Comparison of ENCODE assay signal across 27 cellular contexts in the genomic region with DNA sequence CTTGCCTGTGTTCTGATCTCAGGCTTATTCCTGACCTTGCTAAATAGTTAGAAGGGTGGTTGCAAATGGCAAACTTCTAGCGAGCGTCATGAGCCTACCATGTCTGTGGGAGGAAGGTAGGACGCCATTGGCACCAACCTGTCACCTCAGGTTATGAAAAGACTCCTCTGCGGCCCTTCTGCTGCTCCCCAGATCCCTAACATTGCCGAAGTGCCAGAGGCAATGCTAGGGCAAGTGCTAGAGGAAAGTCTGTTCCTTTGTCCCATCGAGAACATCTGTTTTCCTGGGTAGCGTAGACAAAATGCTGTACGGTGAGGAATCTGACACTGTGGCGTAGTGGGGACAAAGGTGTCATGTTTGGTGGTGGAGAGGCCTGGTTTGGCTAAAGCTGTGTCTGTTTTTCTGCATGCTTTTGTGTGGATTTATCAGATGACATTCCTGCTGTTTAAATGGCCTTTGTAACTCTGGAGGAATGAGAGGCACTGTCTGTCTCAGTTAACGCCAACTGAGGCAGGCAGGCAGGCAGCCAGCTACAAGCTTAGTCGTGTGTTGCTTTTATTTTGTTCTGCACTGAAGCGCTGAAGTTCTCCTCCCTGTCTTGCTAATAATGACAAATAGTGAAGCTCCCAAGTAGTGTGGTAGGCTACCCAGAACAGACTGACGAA.
DNase-seq lines count a peak whose midpoint lies in the region; ATAC-seq and TF ChIP-seq lines count a peak whose summit lies in the region.
"Had no signal": no experiment of that assay in that cellular context is flagged by ENCODE, and none has a peak within 500 bp of the region (broad histone marks: within the 10 kb centered on the region; RNA-seq: fewer than 3 reads in every experiment).

No MANE protein-coding gene starts in this region.

- H3K27me3 ChIP-seq in HUES6 (ENCODE audit: control insufficient read depth, insufficient read depth, low read length) (no peaks in the 10 kb centered on the region), dorsolateral prefrontal cortex (no peaks in the 10 kb centered on the region), MM.1S (replicated peaks; ENCODE audit: insufficient read depth, low read length) (no peaks in the 10 kb centered on the region)
- no peaks in the 10 kb centered on the region for H3K27me3 ChIP-seq in naive thymus-derived CD4-positive, alpha-beta T cell (ENCODE audit: control insufficient read depth in 2 of 2, insufficient read depth in 2 of 2, low read length in 2 of 2)
- H3K27me3 ChIP-seq: colonic mucosa, SJCRH30, stomach, tibial nerve had no signal

- H3F3A ChIP-seq in MM.1S (ENCODE audit: insufficient read depth, low read length) = no peaks in the 10 kb centered on the region

- no peak overlapping the region for H3K4me3 Mint-ChIP-seq in mesothelial cell of epicardium
- H3K4me3 Mint-ChIP-seq in naive thymus-derived CD4-positive, alpha-beta T cell = no peak overlapping the region
- H3K4me3 Mint-ChIP-seq: activated CD4-positive, alpha-beta T cell treated with anti-CD3 and anti-CD28 coated beads for 36 hours; activated CD8-positive, alpha-beta T cell treated with anti-CD3 and anti-CD28 coated beads, Interleukin-2, amount 10 ng/mL, durations not matched to agents 7 days and 5 days had no signal

- POLR2A ChIA-PET in naive thymus-derived CD4-positive, alpha-beta T cell (lab: Charles Lee) = no interaction called here

- no peaks in the 10 kb centered on the region for H3K27me3 Mint-ChIP-seq in mesothelial cell of epicardium (ENCODE audit: low read depth)
- H3K27me3 Mint-ChIP-seq in naive thymus-derived CD4-positive, alpha-beta T cell = peaks cover 0 to 16% (median 0%) of the 10 kb centered on the region in 5 donors

- H3K9me2 ChIP-seq in MM.1S (replicated peaks; ENCODE audit: insufficient read depth, low read length) = no peaks in the 10 kb centered on the region

- H3K36me3 ChIP-seq in HUES6 (ENCODE audit: control insufficient read depth, insufficient read depth, low read length) (peaks cover 65% of the 10 kb centered on the region), MM.1S (replicated peaks; ENCODE audit: insufficient read depth, low read length) (no peaks in the 10 kb centered on the region)
- H3K36me3 ChIP-seq in naive thymus-derived CD4-positive, alpha-beta T cell (ENCODE audit: control insufficient read depth in 2 of 3, insufficient read depth in 3 of 3, low read length in 3 of 3) = no peaks in the 10 kb centered on the region
- H3K36me3 ChIP-seq: colonic mucosa, SJCRH30 had no signal

- no peaks in the 10 kb centered on the region for H4K20me1 ChIP-seq in MM.1S (ENCODE audit: insufficient read depth, low read length)

- no peak overlapping the region for H2AFZ ChIP-seq in MM.1S (ENCODE audit: low read length)
- H2AFZ ChIP-seq: parathyroid adenoma had no signal

- H3K9me3 ChIP-seq in HUES6 (ENCODE audit: control insufficient read depth, insufficient read depth, low read depth, low read length) (no peaks in the 10 kb centered on the region), MM.1S (replicated peaks; ENCODE audit: insufficient read depth, low read length) (no peaks in the 10 kb centered on the region)
- no peaks in the 10 kb centered on the region for H3K9me3 ChIP-seq in naive thymus-derived CD4-positive, alpha-beta T cell (ENCODE audit: control insufficient read depth in 2 of 3, low read length in 3 of 3)
- H3K9me3 ChIP-seq: colonic mucosa, SJCRH30, stomach, tibial nerve had no signal

- intact Hi-C loops in dorsolateral prefrontal cortex (cut with DNase I) = loop anchor here (5.0 to 10.0 kb wide), 5 partner anchors 36 to 588 kb away; no protein-coding TSS in a partner anchor
- intact Hi-C loops in naive thymus-derived CD4-positive, alpha-beta T cell (cut with micrococcal nuclease) = no loop called here

- DNase-seq in dorsolateral prefrontal cortex = peak in 1 of 10 donors; percentile 54
- DNase-seq in mesothelial cell of epicardium (ENCODE audit: low spot score in 2 of 2, unreplicated experiment in 2 of 2) = no peak
- DNase-seq in substantia nigra (lab: John Stamatoyannopoulos, UW) = peak in 13 of 49 donors; percentile 3 to 49 (median 22)
- DNase-seq in middle frontal gyrus (ENCODE audit: extremely low spot score, low spot score) = no peak
- no peak for DNase-seq in naive thymus-derived CD4-positive, alpha-beta T cell
- DNase-seq in MM.1S = no peak
- no peak for DNase-seq in activated CD4-positive, alpha-beta T cell treated with anti-CD3 and anti-CD28 coated beads, Interleukin-2, amount 50 U/mL, for 1 hour
- DNase-seq: activated CD4-positive, alpha-beta T cell treated with anti-CD3 and anti-CD28 coated beads for 36 hours; activated CD8-positive, alpha-beta T cell treated with anti-CD3 and anti-CD28 coated beads, Interleukin-2, amount 10 ng/mL, durations not matched to agents 7 days and 5 days; activated effector memory CD4-positive, alpha-beta T cell treated with Interleukin-2 at 50 U/mL for 16 hours; colonic mucosa; COR-L47; DND-41; Kasumi-1; NCI-H146; NCI-H774; SJCRH30; stimulated activated CD4-positive, alpha-beta T cell treated with anti-CD3 and anti-CD28 coated beads, Interleukin-4, amount 100 ng/mL, for 1 hour; stomach; SW 1271 had no signal

- H3K4me3 ChIP-seq in HUES6 (ENCODE audit: low read depth, low read length) = no peak overlapping the region
- H3K4me3 ChIP-seq in dorsolateral prefrontal cortex = no peak overlapping the region
- no peak overlapping the region for H3K4me3 ChIP-seq in naive thymus-derived CD4-positive, alpha-beta T cell (ENCODE audit: low read length)
- H3K4me3 ChIP-seq in MM.1S (ENCODE audit: low read length) = no peak overlapping the region
- H3K4me3 ChIP-seq: colonic mucosa, SJCRH30, stomach, tibial nerve had no signal

- TF ChIP-seq CTCF in dorsolateral prefrontal cortex (IDR thresholded peaks at IDR 0.05 in 54 of 56, conservative IDR thresholded peaks at IDR 0.05 in 2 of 56; ENCODE audit: low read depth in 1 of 56, partially characterized antibody in 56 of 56) = no peak
- no peak for TF ChIP-seq CTCF in mesothelial cell of epicardium (IDR thresholded peaks at IDR 0.05; ENCODE audit: unreplicated experiment)
- no peak for TF ChIP-seq CTCF in MM.1S (IDR thresholded peaks at IDR 0.05; ENCODE audit: low read length)

- H3K9me3 Mint-ChIP-seq in mesothelial cell of epicardium = no peaks in the 10 kb centered on the region
- no peaks in the 10 kb centered on the region for H3K9me3 Mint-ChIP-seq in naive thymus-derived CD4-positive, alpha-beta T cell
- H3K9me3 Mint-ChIP-seq: activated naive CD4-positive, alpha-beta T cell treated with anti-CD3 and anti-CD28 coated beads, Interleukin-2, amount 50 U/mL, for 72 hours had no signal

- H3K4me1 ChIP-seq in HUES6 (ENCODE audit: control insufficient read depth, insufficient read depth, low read length) (no peaks in the 10 kb centered on the region; the same call in 1 of the 2 replicates), MM.1S (ENCODE audit: low read length) (no peaks in the 10 kb centered on the region)
- no peaks in the 10 kb centered on the region for H3K4me1 ChIP-seq in naive thymus-derived CD4-positive, alpha-beta T cell (ENCODE audit: control insufficient read depth in 2 of 2, insufficient read depth in 2 of 2, low read length in 2 of 2)
- H3K4me1 ChIP-seq: colonic mucosa, parathyroid adenoma, SJCRH30 had no signal

- peak overlapping the region; percentile 47 for H3K27ac Mint-ChIP-seq in mesothelial cell of epicardium
- H3K27ac Mint-ChIP-seq in naive thymus-derived CD4-positive, alpha-beta T cell = no peak overlapping the region
- H3K27ac Mint-ChIP-seq: activated CD4-positive, alpha-beta T cell treated with anti-CD3 and anti-CD28 coated beads for 36 hours; activated CD8-positive, alpha-beta T cell treated with anti-CD3 and anti-CD28 coated beads, Interleukin-2, amount 10 ng/mL, durations not matched to agents 7 days and 5 days; activated naive CD4-positive, alpha-beta T cell treated with anti-CD3 and anti-CD28 coated beads, Interleukin-2, amount 50 U/mL, for 72 hours had no signal

- H3K4me1 Mint-ChIP-seq in mesothelial cell of epicardium = peaks cover 15% of the 10 kb centered on the region
- H3K4me1 Mint-ChIP-seq in naive thymus-derived CD4-positive, alpha-beta T cell = no peaks in the 10 kb centered on the region
- H3K4me1 Mint-ChIP-seq: activated CD4-positive, alpha-beta T cell treated with anti-CD3 and anti-CD28 coated beads for 36 hours had no signal

- CTCF ChIA-PET in naive thymus-derived CD4-positive, alpha-beta T cell (lab: Charles Lee) = no interaction called here

- peaks cover 36% of the 10 kb centered on the region for H3K36me3 Mint-ChIP-seq in mesothelial cell of epicardium
- no peaks in the 10 kb centered on the region for H3K36me3 Mint-ChIP-seq in naive thymus-derived CD4-positive, alpha-beta T cell
- H3K36me3 Mint-ChIP-seq: activated naive CD4-positive, alpha-beta T cell treated with anti-CD3 and anti-CD28 coated beads, Interleukin-2, amount 50 U/mL, for 72 hours had no signal

- no peak overlapping the region for H3K27ac ChIP-seq in HUES6 (ENCODE audit: low read depth, low read length)
- peak overlapping the region; percentile 7 to 90 (median 76) for H3K27ac ChIP-seq in dorsolateral prefrontal cortex
- H3K27ac ChIP-seq in substantia nigra (ENCODE audit: low read depth, low read length, poor library complexity, severe bottlenecking) = peak overlapping the region; percentile 36
- H3K27ac ChIP-seq in naive thymus-derived CD4-positive, alpha-beta T cell (ENCODE audit: low read depth, low read length) = no peak overlapping the region
- H3K27ac ChIP-seq in MM.1S (ENCODE audit: low read length) = no peak overlapping the region
- H3K27ac ChIP-seq: colonic mucosa, parathyroid adenoma, SJCRH30, stomach had no signal

- no peak overlapping the region for H3K4me2 ChIP-seq in MM.1S (ENCODE audit: low read depth, low read length)

- no peak for ATAC-seq in naive thymus-derived CD4-positive, alpha-beta T cell
- ATAC-seq: activated CD4-positive, alpha-beta T cell treated with anti-CD3 and anti-CD28 coated beads for 36 hours; activated CD8-positive, alpha-beta T cell treated with anti-CD3 and anti-CD28 coated beads, Interleukin-2, amount 10 ng/mL, durations not matched to agents 7 days and 5 days; activated naive CD4-positive, alpha-beta T cell treated with anti-CD3 and anti-CD28 coated beads, Interleukin-2, amount 50 U/mL, for 72 hours; esophagus mucosa; HCT116; sciatic nerve had no signal

- H3K9ac ChIP-seq in HUES6 (ENCODE audit: low read length) (peak overlapping the region; percentile 3), MM.1S (ENCODE audit: low read length) (no peak overlapping the region)
- H3K9ac ChIP-seq: parathyroid adenoma had no signal

- H3K79me2 ChIP-seq in MM.1S (ENCODE audit: low read length) = no peaks in the 10 kb centered on the region
- H3K79me2 ChIP-seq: parathyroid adenoma had no signal

Comparison
In these comparisons a context has a peak if more than half of its experiments do, and no peak if none do; other contexts are left out.
1. H3K27ac ChIP-seq: peak in dorsolateral prefrontal cortex (59 of 59) and substantia nigra (single experiment); none in HUES6 (single experiment), naive thymus-derived CD4-positive, alpha-beta T cell (single experiment) and MM.1S (single experiment).
2. intact Hi-C loops: an anchor here in dorsolateral prefrontal cortex (5.0 to 10.0 kb wide); none called in naive thymus-derived CD4-positive, alpha-beta T cell.